In genomic region chr15:57327985-57328471, GRCh38 we compare ENCODE assay signal across 16 cellular contexts. TPM values are rescaled to one million over a fixed set of nuclear protein-coding genes. Genes with fewer than 3 reads are reported as not detected.
DNase-seq lines count a peak whose midpoint lies in the region; ATAC-seq, FAIRE-seq and TF ChIP-seq lines count a peak whose summit lies in the region.
"Had no signal": no experiment of that assay in that cellular context is flagged by ENCODE, and none has a peak within 500 bp of the region (broad histone marks: within the 10 kb centered on the region; RNA-seq: fewer than 3 reads in every experiment).

No MANE protein-coding gene starts in this region.

- peaks cover under 1% of the 10 kb centered on the region; the same call in 1 of the 3 replicates for H3K79me2 ChIP-seq in K562 (ENCODE audit: control insufficient read depth, insufficient read depth, low read length)

- peak; percentile 79 for FAIRE-seq in K562 (lab: Jason Lieb, UNC)

- TF ChIP-seq CTCF in K562 (IDR thresholded peaks at IDR 0.05 in 2 of 3, conservative IDR thresholded peaks at IDR 0.05 in 1 of 3; ENCODE audit: insufficient read depth in 2 of 3, low read depth in 1 of 3, low read length in 3 of 3): no peak

- no peak for DNase-seq in Right ventricle myocardium inferior (ENCODE audit: missing footprints)
- DNase-seq in cardiac septum (ENCODE audit: low spot score): no peak
- DNase-seq in K562 (ENCODE audit: extremely low read depth in 1 of 4, low spot score in 3 of 4): peak in 1 of 4 experiments; percentile 57
- peak; percentile 97 for DNase-seq in iris pigment epithelial cell (ENCODE audit: low read depth)
- no peak for DNase-seq in aorta
- DNase-seq in posterior cingulate gyrus: no peak
- no peak for DNase-seq in NCI-H1694 treated with DMSO at 0.1 percent for 48 hours (lab: John Stamatoyannopoulos, UW)
- DNase-seq: 8988T; activated CD4-positive, alpha-beta T cell treated with anti-CD3 and anti-CD28 coated beads for 4 hours; DND-41; NCI-H1417; NCI-H748 treated with DMSO at 0.1 percent for 48 hours had no signal

- POLR2A ChIA-PET in K562 (lab: Yijun Ruan, JAX): interaction anchor here (0.6 to 1.1 kb wide), 2 partner anchors 10 to 438 kb away, joined by 3 to 5 read pairs; no protein-coding TSS in a partner anchor

- peak overlapping the region in 1 of 2 experiments; percentile 40; a peak in 3 of 4 replicates for H3K9ac ChIP-seq in K562 (ENCODE audit: insufficient read depth in 1 of 2, low read depth in 2 of 2, low read length in 2 of 2)

- TF ChIP-seq EP300 in K562 (IDR thresholded peaks at IDR 0.05; ENCODE audit: low read length): no peak

- no peak for TF ChIP-seq RAD21 in K562 (CRISPR knock-in tag; conservative IDR thresholded peaks at IDR 0.05 in 1 of 2, IDR thresholded peaks at IDR 0.05 in 1 of 2)

- H3K4me2 ChIP-seq in K562 (ENCODE audit: insufficient read depth, low read length): peak overlapping the region; percentile 69

- TSS peak; percentile 29 for BruUV-seq in K562 (replicated peaks; lab: Mats Ljungman, UMichigan)

- in situ Hi-C loops in K562 (cut with MboI): no loop called here

- H3K27ac ChIP-seq in K562 (ENCODE audit: extremely low read depth, low read depth, low read length): peak overlapping the region; percentile 65
- H3K27ac ChIP-seq in aorta (ENCODE audit: low read depth in 1 of 2, low read length in 2 of 2): no peak overlapping the region
- H3K27ac ChIP-seq: SK-N-MC, thoracic aorta had no signal

- H3K9me1 ChIP-seq in K562 (ENCODE audit: control insufficient read depth, insufficient read depth, low read length): no peaks in the 10 kb centered on the region

- intact Hi-C loops in Right ventricle myocardium inferior (cut with DNase I) (no loop called here), cardiac septum (cut with DNase I) (no loop called here), K562 (cut with micrococcal nuclease) (no loop called here), aorta (cut with DNase I) (no loop called here), posterior cingulate gyrus (cut with DNase I) (no loop called here)

- WGBS in K562 (ENCODE audit: insufficient coverage, low coverage, missing lambda C conversion rate): 14% methylated on average over 11 of the region's 11 CpGs
- WGBS in aorta, 2 donors: 74 to 79% methylated on average over 11 of the region's 11 CpGs

- CTCF ChIA-PET in K562 (lab: Yijun Ruan, JAX; ENCODE audit: low intra/inter-chr PET ratio): interaction anchor here (1.0 to 1.6 kb wide), 2 partner anchors 199 to 201 kb away, joined by 3 to 11 read pairs; no protein-coding TSS in a partner anchor

- no peak overlapping the region for H3K4me3 ChIP-seq in K562
- no peak overlapping the region for H3K4me3 ChIP-seq in aorta (ENCODE audit: low read length in 2 of 2)
- H3K4me3 ChIP-seq: lung, SK-N-MC, thoracic aorta had no signal

- H2AFZ ChIP-seq in K562 (ENCODE audit: low read depth, low read length): peak overlapping the region; percentile 95

- H3K4me1 ChIP-seq in K562 (replicated peaks in 1 of 2; ENCODE audit: control insufficient read depth in 2 of 2, insufficient read depth in 2 of 2, low read length in 2 of 2) (peaks cover 47 to 56% of the 10 kb centered on the region in 2 experiments), aorta (ENCODE audit: control insufficient read depth in 1 of 2, insufficient read depth in 2 of 2, low read length in 2 of 2) (no peaks in the 10 kb centered on the region)

- no peak for TF ChIP-seq POLR2A in K562 (conservative IDR thresholded peaks at IDR 0.05)

- no peaks in the 10 kb centered on the region for H3K27me3 ChIP-seq in K562 (ENCODE audit: control insufficient read depth in 2 of 2, insufficient read depth in 2 of 2, low read length in 2 of 2)
- no peaks in the 10 kb centered on the region for H3K27me3 ChIP-seq in aorta (ENCODE audit: control insufficient read depth in 1 of 2, insufficient read depth in 2 of 2, low read length in 1 of 2)

- ATAC-seq in Right ventricle myocardium inferior: peak; percentile 60
- ATAC-seq in K562: no peak
- peak; percentile 70 for ATAC-seq in aorta (ENCODE audit: low FRiP score)
- ATAC-seq in GM21619 (IDR thresholded peaks at IDR 0.05; ENCODE audit: unreplicated experiment): no peak

- no peaks in the 10 kb centered on the region for H3K9me3 ChIP-seq in K562 (replicated peaks; ENCODE audit: control insufficient read depth, insufficient read depth, low read depth, low read length)
- H3K9me3 ChIP-seq in aorta (ENCODE audit: control insufficient read depth, low read length): no peaks in the 10 kb centered on the region
- H3K9me3 ChIP-seq: thoracic aorta had no signal

- H4K20me1 ChIP-seq in K562 (replicated peaks; ENCODE audit: control insufficient read depth, insufficient read depth, low read length): no peaks in the 10 kb centered on the region

- H3K36me3 ChIP-seq in K562 (ENCODE audit: control insufficient read depth, insufficient read depth, low read length): no peaks in the 10 kb centered on the region
- no peaks in the 10 kb centered on the region for H3K36me3 ChIP-seq in aorta (ENCODE audit: control insufficient read depth in 1 of 2, insufficient read depth in 2 of 2, low read length in 1 of 2)
- H3K36me3 ChIP-seq: thoracic aorta had no signal

TF ChIP-seq in K562, 482 proteins besides CTCF, POLR2A, EP300 and RAD21 (continues in another document):
- no peak for TF ChIP-seq SRSF7 (optimal IDR thresholded peaks at IDR 0.05; ENCODE audit: low read depth, low read length)
- TF ChIP-seq TARDBP (IDR thresholded peaks at IDR 0.05): no peak
- TF ChIP-seq ZNF75A (CRISPR knock-in tag; IDR thresholded peaks at IDR 0.05): no peak
- no peak for TF ChIP-seq ZNF384 (IDR thresholded peaks at IDR 0.05; ENCODE audit: low read depth, low read length)
- peak; percentile 53; the same call in 1 of the 2 replicates for TF ChIP-seq BACH1 (tag; IDR thresholded peaks at IDR 0.05)
- no peak for TF ChIP-seq ZNF347 (CRISPR knock-in tag; IDR thresholded peaks at IDR 0.05; ENCODE audit: low read depth)
- no peak for TF ChIP-seq PRDM10 (IDR thresholded peaks at IDR 0.05; ENCODE audit: partially characterized antibody)
- no peak for TF ChIP-seq MYNN (IDR thresholded peaks at IDR 0.05)
- TF ChIP-seq MYNN (CRISPR knock-in tag; IDR thresholded peaks at IDR 0.05): no peak
- TF ChIP-seq NR4A1 (CRISPR knock-in tag; IDR thresholded peaks at IDR 0.05): no peak
- no peak for TF ChIP-seq NR4A1 (tag; IDR thresholded peaks at IDR 0.05)
- TF ChIP-seq RBM39 (optimal IDR thresholded peaks at IDR 0.05; ENCODE audit: low read depth, low read length): no peak
- TF ChIP-seq CBX2 (IDR thresholded peaks at IDR 0.05; ENCODE audit: insufficient read depth, low read length, poor library complexity, severe bottlenecking): no peak
- TF ChIP-seq RBM22 (IDR thresholded peaks at IDR 0.05; ENCODE audit: low read depth, low read length, poor library complexity, severe bottlenecking): no peak
- no peak for TF ChIP-seq RHOXF2B (CRISPR knock-in tag; conservative IDR thresholded peaks at IDR 0.05)
- TF ChIP-seq ZNF239 (CRISPR knock-in tag; IDR thresholded peaks at IDR 0.05): no peak

RNA-seq across cellular contexts. Expression of gene CGNL1, which starts 48.3 kb away (rescaled TPM):
- total RNA-seq in Right ventricle myocardium inferior: 10.0 TPM
- total RNA-seq in cardiac septum: 19.6 TPM
- not detected in 2 replicates for total RNA-seq in K562 (2011; cell fraction: chromatin; rRNA removed; ENCODE audit: low replicate concordance)
- not detected in 2 replicates for total RNA-seq in K562 (2011; cell fraction: nucleolus; rRNA removed)
- total RNA-seq in K562 (2011; cell fraction: nucleoplasm; rRNA removed): not detected in 2 replicates
- total RNA-seq in K562 (2014; rRNA removed): not detected in 2 replicates
- not detected in 2 replicates for total RNA-seq in K562 (2014; rRNA removed; fragmentation: Illumina TruSeq; extraction: Trizol)
- total RNA-seq in K562 (2015; rRNA removed; fragmentation: Illumina TruSeq; extraction: Trizol): not detected in 2 replicates
- total RNA-seq in K562 (2021): 0.07 and 0.18 TPM in 2 replicates
- polyA plus RNA-seq in K562 (2011; rRNA removed): not detected in 2 replicates
- polyA plus RNA-seq in K562 (2011; cell fraction: cytosol; rRNA removed): not detected in 2 replicates
- polyA plus RNA-seq in K562 (2011; cell fraction: nucleus; rRNA removed): 0.01 TPM in 1 of 2 replicates, not detected in the other
- 0.01 TPM in 1 of 2 replicates, not detected in the other for polyA plus RNA-seq in K562 (2012)
- 0.01 TPM in 1 of 2 replicates, not detected in the other for polyA plus RNA-seq in K562 (2014; fragmentation: Illumina TruSeq; extraction: Trizol)
- not detected for polyA plus RNA-seq in K562 (2014; fragmentation: Nextera tagmentation; extraction: Ambion mirVana)
- not detected in 2 replicates for polyA plus RNA-seq in K562 (2014; rRNA removed)
- polyA minus RNA-seq in K562 (2011; rRNA and poly(A)+ RNA removed): not detected in 2 replicates
- not detected in 2 replicates for polyA minus RNA-seq in K562 (2011; cell fraction: cytosol; rRNA and poly(A)+ RNA removed)
- polyA minus RNA-seq in K562 (2011; cell fraction: nucleus; rRNA and poly(A)+ RNA removed): not detected in 2 replicates
- 10 to 100 TPM; 19.4 to 46.3 TPM for total RNA-seq in aorta
- polyA plus RNA-seq in aorta: 1 to 10 TPM; 4.1 to 5.4 TPM

Comparison
In these comparisons a context has a peak if more than half of its experiments do, and no peak if none do; other contexts are left out.
1. ATAC-seq: peak in Right ventricle myocardium inferior (single experiment) and aorta (single experiment); none in K562 (single experiment) and GM21619 (single experiment).